8 cellular contexts compared by ENCODE assay signal in the genomic region with DNA sequence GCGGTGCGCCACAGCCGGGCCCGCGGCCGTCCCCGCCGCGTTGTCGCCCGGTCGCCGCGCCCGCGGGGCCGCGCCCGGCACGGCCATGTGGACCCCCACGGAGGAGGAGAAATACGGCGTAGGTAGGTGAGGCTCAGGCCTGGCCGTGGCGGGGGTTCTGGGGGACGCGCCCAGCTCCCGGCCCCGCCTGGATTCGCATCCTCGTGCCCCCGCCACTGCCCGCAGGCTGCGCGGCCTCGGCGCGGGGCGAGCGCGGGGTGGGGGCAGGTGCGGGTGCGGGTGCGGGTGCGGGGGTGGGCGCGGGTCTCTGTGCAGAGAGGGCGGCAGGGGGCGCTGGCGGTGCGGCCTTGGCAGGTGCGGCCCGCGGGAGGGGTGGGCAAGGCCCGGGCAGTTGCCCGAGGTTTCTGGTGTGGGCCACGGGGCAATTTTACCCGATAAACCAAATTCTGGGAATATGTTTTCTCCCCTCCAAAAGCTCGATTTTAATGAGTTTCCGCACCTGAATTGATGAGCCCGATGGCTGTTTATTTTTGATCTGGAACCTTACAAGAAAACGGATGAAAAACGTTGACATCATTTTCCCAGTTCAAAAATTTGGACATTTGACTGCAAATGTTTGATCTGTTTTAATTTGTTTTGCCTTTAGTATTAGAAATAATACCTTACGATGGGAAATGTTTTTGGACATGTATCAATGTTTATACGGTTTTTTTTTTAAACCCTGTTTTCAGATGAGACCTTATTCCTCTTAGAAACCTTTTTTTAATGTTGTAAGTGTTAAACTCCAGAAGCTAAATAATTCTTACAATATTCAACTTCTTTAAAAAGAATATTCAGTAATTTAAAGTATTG. TPM values are rescaled to one million over a fixed set of nuclear protein-coding genes. Genes with fewer than 3 reads are reported as not detected.
DNase-seq lines count a peak whose midpoint lies in the region; ATAC-seq, FAIRE-seq and TF ChIP-seq lines count a peak whose summit lies in the region.

No MANE protein-coding gene starts in this region.

- intact Hi-C loops in A673 (cut with micrococcal nuclease; ENCODE audit: unreplicated experiment): no loop called here

- H3K9me3 ChIP-seq in A673 (ENCODE audit: low read depth, low read length, poor library complexity, severe bottlenecking) (no peaks in the 10 kb centered on the region), HEK293 (ENCODE audit: control insufficient read depth, insufficient read depth, low read depth, low read length) (no peaks in the 10 kb centered on the region), iPS DF 6.9 (ENCODE audit: control insufficient read depth, insufficient read depth, low read length) (no peaks in the 10 kb centered on the region), small intestine (ENCODE audit: control insufficient read depth, low read depth) (no peaks in the 10 kb centered on the region)

- no peak for DNase-seq in A673 (ENCODE audit: low spot score)
- DNase-seq in T follicular helper cell (ENCODE audit: low read depth): peak; percentile 31
- DNase-seq in amygdala (lab: John Stamatoyannopoulos, UW): peak in 49 of 56 donors; percentile 20 to 87 (median 59)
- no peak for DNase-seq in iPS DF 6.9 (ENCODE audit: low read depth, low spot score)
- no peak for DNase-seq in small intestine

- H3K27me3 ChIP-seq in A673 (replicated peaks; ENCODE audit: insufficient read depth, low read depth, low read length, poor library complexity) (peaks cover 29% of the 10 kb centered on the region), iPS DF 6.9 (ENCODE audit: control insufficient read depth, insufficient read depth, low read length) (no peaks in the 10 kb centered on the region), small intestine (ENCODE audit: control insufficient read depth in 2 of 2, insufficient read depth in 2 of 2, low read length in 2 of 2) (peaks cover 7 to 16% of the 10 kb centered on the region in 2 donors)

- no CpG with 5 or more reads among the region's 65 CpGs for whole genome bisulfite sequencing in iPS DF 6.9 (ENCODE audit: insufficient coverage, insufficient read length)
- WGBS in small intestine, 3 donors: 1 to 3% (median 2%) methylated on average over 44 to 65 of the region's 65 CpGs

- POLR2A ChIA-PET in A673 (lab: Charles Lee; ENCODE audit: low non-redundant PET): no interaction called here
- POLR2A ChIA-PET in HEK293 (lab: Yijun Ruan, JAX): no interaction called here

- peak; percentile 39 for TF ChIP-seq CTCF in A673 (conservative IDR thresholded peaks at IDR 0.05; ENCODE audit: low read depth, low read length)
- TF ChIP-seq CTCF in HEK293 (tag by site-specific recombination; IDR thresholded peaks at IDR 0.05): no peak

- ATAC-seq in GM19463 (IDR thresholded peaks at IDR 0.05; ENCODE audit: unreplicated experiment) (no peak), GM21528 (IDR thresholded peaks at IDR 0.05; ENCODE audit: low FRiP score, unreplicated experiment) (no peak)

- H3K4me1 ChIP-seq in A673 (ENCODE audit: insufficient read depth, low read length, poor library complexity, severe bottlenecking) (no peaks in the 10 kb centered on the region), HEK293 (ENCODE audit: control insufficient read depth, insufficient read depth, low read length) (peaks cover 8% of the 10 kb centered on the region), iPS DF 6.9 (ENCODE audit: control insufficient read depth, insufficient read depth, low read length) (no peaks in the 10 kb centered on the region), small intestine (ENCODE audit: control insufficient read depth in 2 of 2, insufficient read depth in 1 of 2, low read depth in 1 of 2, low read length in 1 of 2) (no peaks in the 10 kb centered on the region)

- FAIRE-seq in small intestine (lab: Jason Lieb, UNC): peak; percentile 33

- no TSS peak for BruUV-seq in A673 (replicated peaks; lab: Mats Ljungman, UMichigan)

- no peak overlapping the region for H3K27ac ChIP-seq in A673 (ENCODE audit: low read depth, low read length, poor library complexity, severe bottlenecking)
- peak overlapping the region; percentile 95 for H3K27ac ChIP-seq in HEK293 (ENCODE audit: extremely low read depth, low read depth, low read length)
- H3K27ac ChIP-seq in iPS DF 6.9 (ENCODE audit: low read length): no peak overlapping the region
- no peak overlapping the region for H3K27ac ChIP-seq in small intestine (ENCODE audit: low read depth in 1 of 2, low read length in 1 of 2)

- H3K4me3 ChIP-seq in A673 (ENCODE audit: low read depth, low read length, poor library complexity, severe bottlenecking) (peak overlapping the region; percentile 40), HEK293 (ENCODE audit: low read depth, low read length) (peak overlapping the region; percentile 65), iPS DF 6.9 (ENCODE audit: low read length) (peak overlapping the region; percentile 90), small intestine (ENCODE audit: low read depth in 1 of 2, low read length in 2 of 2) (peak overlapping the region; percentile 42 to 58)

- CTCF ChIA-PET in A673 (lab: Charles Lee): no interaction called here
- CTCF ChIA-PET in HEK293 (lab: Yijun Ruan, JAX): interaction anchor here (0.6 to 2.0 kb wide), 11 partner anchors 9 to 714 kb away, joined by 3 to 9 read pairs (median 3); no protein-coding TSS in a partner anchor

- H3K36me3 ChIP-seq in A673 (ENCODE audit: insufficient read depth, low read length, poor library complexity, severe bottlenecking) (no peaks in the 10 kb centered on the region), HEK293 (ENCODE audit: control insufficient read depth in 2 of 2, insufficient read depth in 1 of 2, low read length in 2 of 2) (no peaks in the 10 kb centered on the region), iPS DF 6.9 (ENCODE audit: control insufficient read depth, insufficient read depth, low read length) (no peaks in the 10 kb centered on the region), small intestine (ENCODE audit: control insufficient read depth in 2 of 2, insufficient read depth in 2 of 2, low read length in 2 of 2) (no peaks in the 10 kb centered on the region)

TF ChIP-seq in HEK293, 187 proteins besides CTCF, POLR2A, EP300 and RAD21 (continues in another document):
- TF ChIP-seq ZNF654 (tag by site-specific recombination; IDR thresholded peaks at IDR 0.05; ENCODE audit: low read depth) (peak; percentile 30; the same call in 1 of the 2 replicates), ZNF830 (tag by site-specific recombination; IDR thresholded peaks at IDR 0.05; ENCODE audit: low read depth) (no peak), ZNF777 (tag by site-specific recombination; IDR thresholded peaks at IDR 0.05; ENCODE audit: borderline replicate concordance) (no peak), HOXC10 (CRISPR knock-in tag; IDR thresholded peaks at IDR 0.05) (no peak), ZNF785 (tag by site-specific recombination; IDR thresholded peaks at IDR 0.05) (no peak), MZF1 (tag by site-specific recombination; IDR thresholded peaks at IDR 0.05; ENCODE audit: borderline replicate concordance) (no peak), SP3 (tag by site-specific recombination; IDR thresholded peaks at IDR 0.05) (no peak), ZNF140 (tag by site-specific recombination; IDR thresholded peaks at IDR 0.05) (no peak), ZNF366 (tag by site-specific recombination; conservative IDR thresholded peaks at IDR 0.05) (no peak), ZFP37 (tag by site-specific recombination; IDR thresholded peaks at IDR 0.05) (no peak), ZNF202 (tag by site-specific recombination; IDR thresholded peaks at IDR 0.05; ENCODE audit: borderline replicate concordance) (no peak), ZXDB (tag by site-specific recombination; IDR thresholded peaks at IDR 0.05) (0 out of 2 replicates have a peak, but pooled peaks have one; percentile 7)
- TF ChIP-seq, protein P1, sequence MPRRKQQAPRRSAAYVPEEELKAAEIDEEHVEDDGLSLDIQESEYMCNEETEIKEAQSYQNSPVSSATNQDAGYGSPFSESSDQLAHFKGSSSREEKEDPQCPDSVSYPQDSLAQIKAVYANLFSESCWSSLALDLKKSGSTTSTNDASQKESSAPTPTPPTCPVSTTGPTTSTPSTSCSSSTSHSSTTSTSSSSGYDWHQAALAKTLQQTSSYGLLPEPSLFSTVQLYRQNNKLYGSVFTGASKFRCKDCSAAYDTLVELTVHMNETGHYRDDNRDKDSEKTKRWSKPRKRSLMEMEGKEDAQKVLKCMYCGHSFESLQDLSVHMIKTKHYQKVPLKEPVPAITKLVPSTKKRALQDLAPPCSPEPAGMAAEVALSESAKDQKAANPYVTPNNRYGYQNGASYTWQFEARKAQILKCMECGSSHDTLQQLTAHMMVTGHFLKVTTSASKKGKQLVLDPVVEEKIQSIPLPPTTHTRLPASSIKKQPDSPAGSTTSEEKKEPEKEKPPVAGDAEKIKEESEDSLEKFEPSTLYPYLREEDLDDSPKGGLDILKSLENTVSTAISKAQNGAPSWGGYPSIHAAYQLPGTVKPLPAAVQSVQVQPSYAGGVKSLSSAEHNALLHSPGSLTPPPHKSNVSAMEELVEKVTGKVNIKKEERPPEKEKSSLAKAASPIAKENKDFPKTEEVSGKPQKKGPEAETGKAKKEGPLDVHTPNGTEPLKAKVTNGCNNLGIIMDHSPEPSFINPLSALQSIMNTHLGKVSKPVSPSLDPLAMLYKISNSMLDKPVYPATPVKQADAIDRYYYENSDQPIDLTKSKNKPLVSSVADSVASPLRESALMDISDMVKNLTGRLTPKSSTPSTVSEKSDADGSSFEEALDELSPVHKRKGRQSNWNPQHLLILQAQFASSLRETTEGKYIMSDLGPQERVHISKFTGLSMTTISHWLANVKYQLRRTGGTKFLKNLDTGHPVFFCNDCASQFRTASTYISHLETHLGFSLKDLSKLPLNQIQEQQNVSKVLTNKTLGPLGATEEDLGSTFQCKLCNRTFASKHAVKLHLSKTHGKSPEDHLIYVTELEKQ (tag by site-specific recombination; IDR thresholded peaks at IDR 0.05; ENCODE audit: borderline replicate concordance): no peak

RNA-seq across cellular contexts. Expression of a gene that starts 0.7 kb away (rescaled TPM):
- 0.47 and 0.59 TPM in 2 replicates for total RNA-seq in A673 (2021)
- under 1 TPM in 1 of 3 donors, not detected in 2; 0.34 TPM for polyA plus RNA-seq in small intestine

RNA-seq across cellular contexts. Expression of a gene that starts 58.5 kb away (rescaled TPM):
- total RNA-seq in A673 (2021): 15.8 and 17.3 TPM in 2 replicates
- 10 to 100 TPM; 28.2 to 34.4 (median 28.6) TPM for polyA plus RNA-seq in small intestine

Comparison
In these comparisons a context has a peak if more than half of its experiments do, and no peak if none do; other contexts are left out.
1. DNase-seq: peak in T follicular helper cell (single experiment) and amygdala (49 of 56); none in A673 (single experiment), iPS DF 6.9 (single experiment) and small intestine (single experiment).
2. H3K4me3 ChIP-seq: peak in every context shown above with its lines; median percentile 90 in iPS DF 6.9; 65 in HEK293; 50 in small intestine; 40 in A673.